ENCODE assay signal across 7 cellular contexts in the genomic region with DNA sequence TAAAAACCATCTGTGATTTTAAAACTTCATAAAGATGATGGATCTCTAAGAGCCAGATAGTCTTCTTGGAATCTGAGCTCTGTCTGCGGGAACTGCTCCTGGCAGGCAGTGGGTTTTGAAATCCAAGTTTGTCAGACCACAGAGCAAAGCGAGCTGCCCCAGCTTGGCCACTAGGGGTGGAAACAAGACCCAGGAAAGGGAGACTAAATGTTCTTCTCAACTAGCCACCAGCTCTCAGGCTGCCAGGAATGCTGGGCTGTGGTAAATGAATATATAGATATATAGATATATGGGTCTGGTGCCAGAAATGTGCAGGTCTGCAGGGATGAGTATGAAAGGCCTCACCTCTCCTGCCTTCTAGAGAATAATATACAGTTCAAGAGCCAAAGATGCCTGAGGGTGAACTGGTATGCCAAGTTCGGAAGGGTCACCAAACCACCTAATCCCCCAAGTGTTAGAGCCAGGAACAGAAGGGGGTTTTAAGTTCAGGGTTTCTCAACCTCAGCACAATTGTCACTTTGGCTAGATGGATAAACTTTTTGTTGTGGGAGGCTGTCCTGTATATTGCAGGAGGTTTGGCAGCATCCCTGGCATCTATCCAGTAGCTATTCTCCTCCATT.
A peak's percentile ranks its signal among the peaks of the same experiment; 100 is the strongest.
DNase-seq lines count a peak whose midpoint lies in the region; ATAC-seq and TF ChIP-seq lines count a peak whose summit lies in the region.

No MANE protein-coding gene starts in this region.

- 65 to 77% methylated on average over 3 of the region's 3 CpGs for WGBS in heart right ventricle, 2 donors
- 58 to 84% (median 64%) methylated on average over 3 of the region's 3 CpGs for WGBS in stomach, 5 donors

- ATAC-seq in heart right ventricle (peak in 1 of 8 donors; percentile 47), HG03439 (IDR thresholded peaks at IDR 0.05; ENCODE audit: unreplicated experiment) (no peak)

- H3K27me3 ChIP-seq in heart right ventricle, result peaks cover 0 to 13% (median 0%) of the 10 kb centered on the region in 7 donors
- H3K27me3 ChIP-seq in stomach, result no peaks in the 10 kb centered on the region

- TF ChIP-seq EP300 in stomach (IDR thresholded peaks at IDR 0.05), result no peak

- TF ChIP-seq POLR2A in stomach (IDR thresholded peaks at IDR 0.05), result no peak

- peak in 6 of 9 donors; percentile 10 to 51 (median 40) for TF ChIP-seq CTCF in heart right ventricle (IDR thresholded peaks at IDR 0.05)
- TF ChIP-seq CTCF in stomach (IDR thresholded peaks at IDR 0.05), result peak in 3 of 7 experiments; percentile 34 to 51 (median 41)

- DNase-seq in H4 (ENCODE audit: low spot score), result peak; percentile 29
- DNase-seq in SK-N-DZ (ENCODE audit: low spot score), result peak; percentile 18
- DNase-seq in heart right ventricle, result no peak
- peak; percentile 48 for DNase-seq in stomach
- DNase-seq in G401 (ENCODE audit: low spot score), result no peak
- DNase-seq in NCI-H1930 (lab: John Stamatoyannopoulos, UW), result no peak

- H3K4me1 ChIP-seq in heart right ventricle, result no peaks in the 10 kb centered on the region
- H3K4me1 ChIP-seq in stomach, result peaks cover 0 to 34% (median 8%) of the 10 kb centered on the region in 4 donors

- H3K9me3 ChIP-seq in heart right ventricle (no peaks in the 10 kb centered on the region), stomach (no peaks in the 10 kb centered on the region)

- no peaks in the 10 kb centered on the region for H3K36me3 ChIP-seq in heart right ventricle
- H3K36me3 ChIP-seq in stomach, result no peaks in the 10 kb centered on the region

- H3K4me3 ChIP-seq in heart right ventricle (no peak overlapping the region), stomach (no peak overlapping the region)

- H3K27ac ChIP-seq in heart right ventricle (no peak overlapping the region), stomach (no peak overlapping the region)

- intact Hi-C loops in heart right ventricle (cut with DNase I), result no loop called here
- intact Hi-C loops in stomach (cut with DNase I; ENCODE audit: low total_unique reads), result no loop called here

- in situ Hi-C loops in G401 (cut with HindIII; ENCODE audit: low sequenced_read_pairs), result no loop called here

Comparison
In these comparisons a context has a peak if more than half of its experiments do, and no peak if none do; other contexts are left out.
1. DNase-seq: peak in H4 (single experiment), SK-N-DZ (single experiment) and stomach (single experiment); none in heart right ventricle (0 of 2), G401 (single experiment) and NCI-H1930 (0 of 2).